In genomic region chr6:31821301-31822037, GRCh38 we compare ENCODE assay signal across 8 cellular contexts. TPM values are rescaled to one million over a fixed set of nuclear protein-coding genes. Genes with fewer than 3 reads are reported as not detected.
DNase-seq lines count a peak whose midpoint lies in the region; TF ChIP-seq lines count a peak whose summit lies in the region.

No MANE protein-coding gene starts in this region.

- H3K9me3 ChIP-seq in GM23248 (ENCODE audit: low read depth) (no peaks in the 10 kb centered on the region), esophagus muscularis mucosa (no peaks in the 10 kb centered on the region), muscle layer of duodenum (ENCODE audit: control insufficient read depth in 1 of 2, low read length in 2 of 2) (no peaks in the 10 kb centered on the region), stomach smooth muscle (ENCODE audit: control insufficient read depth in 2 of 2, low read length in 2 of 2) (peaks cover 0 to 4% of the 10 kb centered on the region in 2 donors)

- peaks cover 61% of the 10 kb centered on the region for H3K79me2 ChIP-seq in GM23248 (ENCODE audit: insufficient read depth)

- 5 to 8% methylated on average over 34 to 39 of the region's 39 CpGs for WGBS in GM23248 (ENCODE audit: low coverage in 1 of 2, low lambda C conversion rate in 2 of 2, missing lambda C conversion rate in 2 of 2), 2 experiments
- 5% methylated on average over 39 of the region's 39 CpGs for WGBS in esophagus muscularis mucosa

- H3K9ac ChIP-seq in GM23248 (peak overlapping the region; percentile 94), stomach smooth muscle (ENCODE audit: low read length in 2 of 2) (peak overlapping the region; percentile 87 to 88)

- peak; percentile 44 for TF ChIP-seq POLR2A in esophagus muscularis mucosa (IDR thresholded peaks at IDR 0.05; ENCODE audit: low read depth)

- DNase-seq in COR-L47 (lab: John Stamatoyannopoulos, UW) (peak; percentile 36), GM23248 (peak; percentile 77), NCI-H526 (lab: John Stamatoyannopoulos, UW) (peak; percentile 35 to 79), activated T-cell treated with anti-CD3 and anti-CD28 coated beads for 1 hour (ENCODE audit: low read depth) (peak; percentile 45), esophagus muscularis mucosa (ENCODE audit: extremely low spot score) (no peak), T-helper 9 cell (no peak)

- peak overlapping the region; percentile 91 for H3K4me2 ChIP-seq in GM23248 (ENCODE audit: unreplicated experiment)

- H3K27me3 ChIP-seq in GM23248 (replicated peaks; ENCODE audit: insufficient read depth) = no peaks in the 10 kb centered on the region
- no peaks in the 10 kb centered on the region for H3K27me3 ChIP-seq in esophagus muscularis mucosa
- H3K27me3 ChIP-seq in muscle layer of duodenum (ENCODE audit: low read depth, low read length) = no peaks in the 10 kb centered on the region
- no peaks in the 10 kb centered on the region for H3K27me3 ChIP-seq in stomach smooth muscle (ENCODE audit: control insufficient read depth in 1 of 2, insufficient read depth in 2 of 2, low read length in 2 of 2)

- H2AFZ ChIP-seq in GM23248 = peak overlapping the region; percentile 90

- H4K20me1 ChIP-seq in GM23248 (ENCODE audit: insufficient read depth) = no peaks in the 10 kb centered on the region

- intact Hi-C loops in esophagus muscularis mucosa (cut with DNase I) = no loop called here

- H3K27ac ChIP-seq in GM23248 (peak overlapping the region; percentile 97), esophagus muscularis mucosa (replicated peaks in 1 of 4) (peak overlapping the region; percentile 92 to 97 (median 96)), muscle layer of duodenum (ENCODE audit: low read length) (peak overlapping the region; percentile 99), stomach smooth muscle (ENCODE audit: low read length) (peak overlapping the region; percentile 99)

- H3K4me1 ChIP-seq in GM23248 (ENCODE audit: insufficient read depth) (peaks cover 26% of the 10 kb centered on the region), esophagus muscularis mucosa (peaks cover 56 to 87% (median 85%) of the 10 kb centered on the region in 4 donors), muscle layer of duodenum (ENCODE audit: control insufficient read depth in 1 of 2, insufficient read depth in 2 of 2, low read length in 2 of 2) (peaks cover 8 to 27% of the 10 kb centered on the region in 2 donors), stomach smooth muscle (ENCODE audit: control insufficient read depth, insufficient read depth, low read length) (peaks cover 28% of the 10 kb centered on the region)

- H3K36me3 ChIP-seq in GM23248 (ENCODE audit: low read depth) = no peaks in the 10 kb centered on the region
- no peaks in the 10 kb centered on the region for H3K36me3 ChIP-seq in esophagus muscularis mucosa
- peaks cover 0 to 6% of the 10 kb centered on the region in 2 donors for H3K36me3 ChIP-seq in muscle layer of duodenum (ENCODE audit: control insufficient read depth in 1 of 2, insufficient read depth in 2 of 2, low read length in 2 of 2)
- H3K36me3 ChIP-seq in stomach smooth muscle (ENCODE audit: control insufficient read depth in 2 of 2, insufficient read depth in 2 of 2, low read length in 2 of 2) = no peaks in the 10 kb centered on the region

- no peak for TF ChIP-seq EP300 in esophagus muscularis mucosa (IDR thresholded peaks at IDR 0.05)

- no peaks in the 10 kb centered on the region for H3K9me2 ChIP-seq in GM23248 (ENCODE audit: insufficient read depth)

- in situ Hi-C loops in GM23248 (cut with MboI) = no loop called here

- H3K4me3 ChIP-seq in GM23248 (peak overlapping the region; percentile 85), esophagus muscularis mucosa (peak overlapping the region; percentile 55 to 71 (median 62)), muscle layer of duodenum (ENCODE audit: low read depth in 1 of 2, low read length in 2 of 2) (peak overlapping the region; percentile 62 to 73), stomach smooth muscle (ENCODE audit: low read length in 2 of 2) (peak overlapping the region; percentile 79 to 81)

- no peak for TF ChIP-seq CTCF in esophagus muscularis mucosa (IDR thresholded peaks at IDR 0.05)

- peaks cover 58% of the 10 kb centered on the region for H3F3A ChIP-seq in GM23248 (ENCODE audit: insufficient read depth)

RNA-seq across cellular contexts. Expression of gene HSPA1B, which starts 6.1 kb away (rescaled TPM):
- total RNA-seq in GM23248 (2014; rRNA removed; shearing (Covaris generic)) = 104 and 124 TPM in 2 replicates
- 58.0 and 61.3 TPM in 2 replicates for polyA plus RNA-seq in GM23248 (2016; fragmentation: Nextera tagmentation; extraction: Ambion mirVana)
- 100 to 1,000 TPM; 120 to 315 (median 274) TPM for total RNA-seq in esophagus muscularis mucosa

RNA-seq across cellular contexts. Expression of gene HSPA1A, which starts 6.1 kb away (rescaled TPM):
- 86.1 and 107 TPM in 2 replicates for total RNA-seq in GM23248 (2014; rRNA removed; shearing (Covaris generic))
- 67.5 and 76.3 TPM in 2 replicates for polyA plus RNA-seq in GM23248 (2016; fragmentation: Nextera tagmentation; extraction: Ambion mirVana)
- total RNA-seq in esophagus muscularis mucosa = 100 to 1,000 TPM; 235 to 451 (median 370) TPM

RNA-seq across cellular contexts. Expression of gene HSPA1L, which starts 6.4 kb away (rescaled TPM):
- 1.3 and 1.7 TPM in 2 replicates for total RNA-seq in GM23248 (2014; rRNA removed; shearing (Covaris generic))
- 0.85 and 0.91 TPM in 2 replicates for polyA plus RNA-seq in GM23248 (2016; fragmentation: Nextera tagmentation; extraction: Ambion mirVana)
- total RNA-seq in esophagus muscularis mucosa = 1 to 10 TPM; 1.2 to 3.7 (median 2.6) TPM

RNA-seq across cellular contexts. Expression of gene LSM2, which starts 14.7 kb away (rescaled TPM):
- total RNA-seq in GM23248 (2014; rRNA removed; shearing (Covaris generic)) = 32.5 and 40.3 TPM in 2 replicates
- 48.4 and 52.3 TPM in 2 replicates for polyA plus RNA-seq in GM23248 (2016; fragmentation: Nextera tagmentation; extraction: Ambion mirVana)
- total RNA-seq in esophagus muscularis mucosa = 10 to 100 TPM; 24.2 to 41.5 (median 32.9) TPM

RNA-seq across cellular contexts. Expression of gene VARS1, which starts 25.9 kb away (rescaled TPM):
- total RNA-seq in GM23248 (2014; rRNA removed; shearing (Covaris generic)) = 47.6 and 66.4 TPM in 2 replicates
- polyA plus RNA-seq in GM23248 (2016; fragmentation: Nextera tagmentation; extraction: Ambion mirVana) = 39.1 and 39.8 TPM in 2 replicates
- 10 to 100 TPM; 25.0 to 53.2 (median 34.8) TPM for total RNA-seq in esophagus muscularis mucosa

Comparison
In these comparisons a context has a peak if more than half of its experiments do, and no peak if none do; other contexts are left out.
1. DNase-seq: peak in COR-L47 (single experiment), GM23248 (single experiment), NCI-H526 (2 of 2) and activated T-cell treated with anti-CD3 and anti-CD28 coated beads for 1 hour (single experiment); none in esophagus muscularis mucosa (single experiment) and T-helper 9 cell (single experiment).
2. Peak in every context shown above with its lines, with median percentiles within 50 percentile points of each other: H3K27ac ChIP-seq and H3K4me3 ChIP-seq.